2 cellular contexts compared by ENCODE assay signal in genomic region chr3:102466001-102466400, GRCh38.
TF ChIP-seq lines count a peak whose summit lies in the region.

No MANE protein-coding gene starts in this region.

TF ChIP-seq in HEK293, 187 proteins besides CTCF, POLR2A, EP300 and RAD21:
- TF ChIP-seq, protein P1, sequence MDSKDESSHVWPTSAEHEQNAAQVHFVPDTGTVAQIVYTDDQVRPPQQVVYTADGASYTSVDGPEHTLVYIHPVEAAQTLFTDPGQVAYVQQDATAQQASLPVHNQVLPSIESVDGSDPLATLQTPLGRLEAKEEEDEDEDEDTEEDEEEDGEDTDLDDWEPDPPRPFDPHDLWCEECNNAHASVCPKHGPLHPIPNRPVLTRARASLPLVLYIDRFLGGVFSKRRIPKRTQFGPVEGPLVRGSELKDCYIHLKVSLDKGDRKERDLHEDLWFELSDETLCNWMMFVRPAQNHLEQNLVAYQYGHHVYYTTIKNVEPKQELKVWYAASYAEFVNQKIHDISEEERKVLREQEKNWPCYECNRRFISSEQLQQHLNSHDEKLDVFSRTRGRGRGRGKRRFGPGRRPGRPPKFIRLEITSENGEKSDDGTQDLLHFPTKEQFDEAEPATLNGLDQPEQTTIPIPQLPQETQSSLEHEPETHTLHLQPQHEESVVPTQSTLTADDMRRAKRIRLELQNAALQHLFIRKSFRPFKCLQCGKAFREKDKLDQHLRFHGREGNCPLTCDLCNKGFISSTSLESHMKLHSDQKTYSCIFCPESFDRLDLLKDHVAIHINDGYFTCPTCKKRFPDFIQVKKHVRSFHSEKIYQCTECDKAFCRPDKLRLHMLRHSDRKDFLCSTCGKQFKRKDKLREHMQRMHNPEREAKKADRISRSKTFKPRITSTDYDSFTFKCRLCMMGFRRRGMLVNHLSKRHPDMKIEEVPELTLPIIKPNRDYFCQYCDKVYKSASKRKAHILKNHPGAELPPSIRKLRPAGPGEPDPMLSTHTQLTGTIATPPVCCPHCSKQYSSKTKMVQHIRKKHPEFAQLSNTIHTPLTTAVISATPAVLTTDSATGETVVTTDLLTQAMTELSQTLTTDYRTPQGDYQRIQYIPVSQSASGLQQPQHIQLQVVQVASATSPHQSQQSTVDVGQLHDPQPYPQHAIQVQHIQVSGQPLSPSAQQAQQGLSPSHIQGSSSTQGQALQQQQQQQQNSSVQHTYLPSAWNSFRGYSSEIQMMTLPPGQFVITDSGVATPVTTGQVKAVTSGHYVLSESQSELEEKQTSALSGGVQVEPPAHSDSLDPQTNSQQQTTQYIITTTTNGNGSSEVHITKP (tag by site-specific recombination; IDR thresholded peaks at IDR 0.05), result peak; percentile 54; the same call in 1 of the 2 replicates
- TF ChIP-seq ZNF324 (tag by site-specific recombination; IDR thresholded peaks at IDR 0.05), result no peak
- no peak for TF ChIP-seq ZNF398 (tag by site-specific recombination; IDR thresholded peaks at IDR 0.05)
- no peak for TF ChIP-seq ZSCAN30 (tag by site-specific recombination; IDR thresholded peaks at IDR 0.05)
- peak; percentile 12; the same call in 1 of the 2 replicates for TF ChIP-seq ZNF654 (tag by site-specific recombination; IDR thresholded peaks at IDR 0.05; ENCODE audit: low read depth)
- TF ChIP-seq, protein P2, sequence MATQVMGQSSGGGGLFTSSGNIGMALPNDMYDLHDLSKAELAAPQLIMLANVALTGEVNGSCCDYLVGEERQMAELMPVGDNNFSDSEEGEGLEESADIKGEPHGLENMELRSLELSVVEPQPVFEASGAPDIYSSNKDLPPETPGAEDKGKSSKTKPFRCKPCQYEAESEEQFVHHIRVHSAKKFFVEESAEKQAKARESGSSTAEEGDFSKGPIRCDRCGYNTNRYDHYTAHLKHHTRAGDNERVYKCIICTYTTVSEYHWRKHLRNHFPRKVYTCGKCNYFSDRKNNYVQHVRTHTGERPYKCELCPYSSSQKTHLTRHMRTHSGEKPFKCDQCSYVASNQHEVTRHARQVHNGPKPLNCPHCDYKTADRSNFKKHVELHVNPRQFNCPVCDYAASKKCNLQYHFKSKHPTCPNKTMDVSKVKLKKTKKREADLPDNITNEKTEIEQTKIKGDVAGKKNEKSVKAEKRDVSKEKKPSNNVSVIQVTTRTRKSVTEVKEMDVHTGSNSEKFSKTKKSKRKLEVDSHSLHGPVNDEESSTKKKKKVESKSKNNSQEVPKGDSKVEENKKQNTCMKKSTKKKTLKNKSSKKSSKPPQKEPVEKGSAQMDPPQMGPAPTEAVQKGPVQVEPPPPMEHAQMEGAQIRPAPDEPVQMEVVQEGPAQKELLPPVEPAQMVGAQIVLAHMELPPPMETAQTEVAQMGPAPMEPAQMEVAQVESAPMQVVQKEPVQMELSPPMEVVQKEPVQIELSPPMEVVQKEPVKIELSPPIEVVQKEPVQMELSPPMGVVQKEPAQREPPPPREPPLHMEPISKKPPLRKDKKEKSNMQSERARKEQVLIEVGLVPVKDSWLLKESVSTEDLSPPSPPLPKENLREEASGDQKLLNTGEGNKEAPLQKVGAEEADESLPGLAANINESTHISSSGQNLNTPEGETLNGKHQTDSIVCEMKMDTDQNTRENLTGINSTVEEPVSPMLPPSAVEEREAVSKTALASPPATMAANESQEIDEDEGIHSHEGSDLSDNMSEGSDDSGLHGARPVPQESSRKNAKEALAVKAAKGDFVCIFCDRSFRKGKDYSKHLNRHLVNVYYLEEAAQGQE (tag by site-specific recombination; IDR thresholded peaks at IDR 0.05), result 0 out of 2 replicates have a peak, but pooled peaks have one; percentile 37
- TF ChIP-seq ZNF610 (tag by site-specific recombination; IDR thresholded peaks at IDR 0.05; ENCODE audit: borderline replicate concordance), result no peak
- no peak for TF ChIP-seq ZNF175 (tag by site-specific recombination; IDR thresholded peaks at IDR 0.05)
- no peak for TF ChIP-seq ZBTB20 (tag by site-specific recombination; IDR thresholded peaks at IDR 0.05)
- TF ChIP-seq, protein P3, sequence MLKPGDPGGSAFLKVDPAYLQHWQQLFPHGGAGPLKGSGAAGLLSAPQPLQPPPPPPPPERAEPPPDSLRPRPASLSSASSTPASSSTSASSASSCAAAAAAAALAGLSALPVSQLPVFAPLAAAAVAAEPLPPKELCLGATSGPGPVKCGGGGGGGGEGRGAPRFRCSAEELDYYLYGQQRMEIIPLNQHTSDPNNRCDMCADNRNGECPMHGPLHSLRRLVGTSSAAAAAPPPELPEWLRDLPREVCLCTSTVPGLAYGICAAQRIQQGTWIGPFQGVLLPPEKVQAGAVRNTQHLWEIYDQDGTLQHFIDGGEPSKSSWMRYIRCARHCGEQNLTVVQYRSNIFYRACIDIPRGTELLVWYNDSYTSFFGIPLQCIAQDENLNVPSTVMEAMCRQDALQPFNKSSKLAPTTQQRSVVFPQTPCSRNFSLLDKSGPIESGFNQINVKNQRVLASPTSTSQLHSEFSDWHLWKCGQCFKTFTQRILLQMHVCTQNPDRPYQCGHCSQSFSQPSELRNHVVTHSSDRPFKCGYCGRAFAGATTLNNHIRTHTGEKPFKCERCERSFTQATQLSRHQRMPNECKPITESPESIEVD (tag by site-specific recombination; IDR thresholded peaks at IDR 0.05), result no peak
- no peak for TF ChIP-seq ZNF843 (tag by site-specific recombination; IDR thresholded peaks at IDR 0.05)

TF ChIP-seq in H1, 55 proteins besides CTCF, POLR2A, EP300 and RAD21:
- TF ChIP-seq CBX5 (IDR thresholded peaks at IDR 0.05; ENCODE audit: low read depth, low read length) (no peak), RXRA (IDR thresholded peaks at IDR 0.05; ENCODE audit: insufficient read depth, low read depth, low read length) (no peak), SAP30 (IDR thresholded peaks at IDR 0.05; ENCODE audit: insufficient read depth, insufficient replicate concordance, low read length) (no peak), SUZ12 (IDR thresholded peaks at IDR 0.05; ENCODE audit: low read length) (no peak), CEBPB (IDR thresholded peaks at IDR 0.05; ENCODE audit: low read depth, low read length) (no peak)
